In genomic region chr1:61724721-61725694, GRCh38 we compare ENCODE assay signal across 1 cellular context.
TF ChIP-seq lines count a peak whose summit lies in the region.

TM2D1 (minus strand) TSS chr1:61725141; CDS start chr1:61725120, 21 bp downstream.

TF ChIP-seq in K562, 482 proteins besides CTCF, POLR2A, EP300 and RAD21 (continued from another document and continues in another):
- TF ChIP-seq FOXP4 (CRISPR knock-in tag; IDR thresholded peaks at IDR 0.05; ENCODE audit: borderline replicate concordance) = peak; percentile 92
- TF ChIP-seq NFIX (CRISPR knock-in tag; IDR thresholded peaks at IDR 0.05; ENCODE audit: low read depth) = no peak
- TF ChIP-seq PYGO2 (tag; IDR thresholded peaks at IDR 0.05) = no peak
- no peak for TF ChIP-seq SREBF1 (IDR thresholded peaks at IDR 0.05; ENCODE audit: borderline replicate concordance, low read depth, low read length)
- no peak for TF ChIP-seq FOXA1 (IDR thresholded peaks at IDR 0.05; ENCODE audit: borderline replicate concordance)
- 0 out of 2 replicates have a peak, but pooled peaks have one; percentile 46 for TF ChIP-seq ZNF445 (CRISPR knock-in tag; IDR thresholded peaks at IDR 0.05; ENCODE audit: low read depth)
- TF ChIP-seq ZNF274 (IDR thresholded peaks at IDR 0.05; ENCODE audit: borderline replicate concordance, low read depth, low read length) = no peak
- TF ChIP-seq SRSF1 (IDR thresholded peaks at IDR 0.05; ENCODE audit: low read depth, low read length) = no peak
- peak; percentile 66 to 77 for TF ChIP-seq E2F6 (IDR thresholded peaks at IDR 0.05; ENCODE audit: borderline replicate concordance in 1 of 2, extremely low read depth in 1 of 2, insufficient read depth in 1 of 2, insufficient read length in 1 of 2, low read depth in 1 of 2, low read length in 1 of 2, poor library complexity in 1 of 2, severe bottlenecking in 1 of 2)
- TF ChIP-seq TAF15 (IDR thresholded peaks at IDR 0.05; ENCODE audit: low read depth, low read length) = no peak
- TF ChIP-seq NFATC3 (IDR thresholded peaks at IDR 0.05) = no peak
- no peak for TF ChIP-seq TFAM (CRISPR knock-in tag; conservative IDR thresholded peaks at IDR 0.05)
- no peak for TF ChIP-seq FUS (optimal IDR thresholded peaks at IDR 0.05; ENCODE audit: low read depth, low read length)
- TF ChIP-seq ELK3 (CRISPR knock-in tag; IDR thresholded peaks at IDR 0.05) = no peak
- TF ChIP-seq SIN3B (IDR thresholded peaks at IDR 0.05; ENCODE audit: low read depth) = peak; percentile 86
- TF ChIP-seq PREB (CRISPR knock-in tag; IDR thresholded peaks at IDR 0.05) = no peak; the same call in 1 of the 2 replicates
- TF ChIP-seq ZKSCAN3 (CRISPR knock-in tag; IDR thresholded peaks at IDR 0.05) = no peak
- peak; percentile 97 for TF ChIP-seq ELF1 (tag; IDR thresholded peaks at IDR 0.05)
- no peak; the same call in 1 of the 2 replicates for TF ChIP-seq ELF4 (CRISPR knock-in tag; IDR thresholded peaks at IDR 0.05)
- peak; percentile 72; the same call in 1 of the 2 replicates for TF ChIP-seq NKRF (IDR thresholded peaks at IDR 0.05; ENCODE audit: borderline replicate concordance)
- TF ChIP-seq MYC (IDR thresholded peaks at IDR 0.05; ENCODE audit: low read depth, low read length) = no peak
- TF ChIP-seq MYC (CRISPR knock-in tag; IDR thresholded peaks at IDR 0.05; ENCODE audit: borderline replicate concordance, low read depth) = no peak
- TF ChIP-seq BDP1 (IDR thresholded peaks at IDR 0.05; ENCODE audit: insufficient read depth, insufficient read length) = no peak
- no peak for TF ChIP-seq MECOM (CRISPR knock-in tag; IDR thresholded peaks at IDR 0.05)
- TF ChIP-seq HMGN3 (IDR thresholded peaks at IDR 0.05; ENCODE audit: borderline replicate concordance, extremely low read depth, insufficient read length, low read depth, low read length) = peak; percentile 47
- 0 out of 2 replicates have a peak, but pooled peaks have one; percentile 4 for TF ChIP-seq ZNF436 (CRISPR knock-in tag; IDR thresholded peaks at IDR 0.05)
- TF ChIP-seq GMEB1 (CRISPR knock-in tag; IDR thresholded peaks at IDR 0.05) = no peak
- TF ChIP-seq SNAPC5 (CRISPR knock-in tag; IDR thresholded peaks at IDR 0.05) = no peak
- no peak for TF ChIP-seq POU5F1 (IDR thresholded peaks at IDR 0.05; ENCODE audit: borderline replicate concordance, low read depth, low read length, partially characterized antibody)
- TF ChIP-seq ZNF592 (IDR thresholded peaks at IDR 0.05) = no peak
- TF ChIP-seq PHF20 (IDR thresholded peaks at IDR 0.05; ENCODE audit: partially characterized antibody) = peak; percentile 96
- 0 out of 2 replicates have a peak, but pooled peaks have one; percentile 12 for TF ChIP-seq KLF13 (tag; IDR thresholded peaks at IDR 0.05; ENCODE audit: borderline replicate concordance, low read depth)
- no peak for TF ChIP-seq ZNF79 (CRISPR knock-in tag; IDR thresholded peaks at IDR 0.05; ENCODE audit: low read depth)
- no peak for TF ChIP-seq ZNF311 (CRISPR knock-in tag; IDR thresholded peaks at IDR 0.05)
- TF ChIP-seq SRSF9 (IDR thresholded peaks at IDR 0.05; ENCODE audit: borderline replicate concordance, low read depth, low read length) = no peak
- TF ChIP-seq NFIC (IDR thresholded peaks at IDR 0.05) = peak; percentile 59
- no peak for TF ChIP-seq CTCFL (IDR thresholded peaks at IDR 0.05; ENCODE audit: borderline replicate concordance, insufficient read depth, low read depth, low read length, poor library complexity, severe bottlenecking)
- TF ChIP-seq SLC30A9 (CRISPR knock-in tag; IDR thresholded peaks at IDR 0.05) = no peak
- peak; percentile 93 for TF ChIP-seq RBBP5 (IDR thresholded peaks at IDR 0.05; ENCODE audit: borderline replicate concordance, insufficient read depth, low read length, poor library complexity, severe bottlenecking)
- no peak for TF ChIP-seq ZNF280B (CRISPR knock-in tag; IDR thresholded peaks at IDR 0.05)
- TF ChIP-seq ZEB2 (IDR thresholded peaks at IDR 0.05) = no peak
- no peak for TF ChIP-seq KAT8 (IDR thresholded peaks at IDR 0.05; ENCODE audit: low read depth)
- 0 out of 2 replicates have a peak, but pooled peaks have one; percentile 12 for TF ChIP-seq MTA1 (IDR thresholded peaks at IDR 0.05; ENCODE audit: borderline replicate concordance)
- no peak for TF ChIP-seq MITF (IDR thresholded peaks at IDR 0.05)
- TF ChIP-seq RAD51 (IDR thresholded peaks at IDR 0.05; ENCODE audit: borderline replicate concordance, low read depth) = no peak; the same call in 1 of the 2 replicates
